In the genomic region with DNA sequence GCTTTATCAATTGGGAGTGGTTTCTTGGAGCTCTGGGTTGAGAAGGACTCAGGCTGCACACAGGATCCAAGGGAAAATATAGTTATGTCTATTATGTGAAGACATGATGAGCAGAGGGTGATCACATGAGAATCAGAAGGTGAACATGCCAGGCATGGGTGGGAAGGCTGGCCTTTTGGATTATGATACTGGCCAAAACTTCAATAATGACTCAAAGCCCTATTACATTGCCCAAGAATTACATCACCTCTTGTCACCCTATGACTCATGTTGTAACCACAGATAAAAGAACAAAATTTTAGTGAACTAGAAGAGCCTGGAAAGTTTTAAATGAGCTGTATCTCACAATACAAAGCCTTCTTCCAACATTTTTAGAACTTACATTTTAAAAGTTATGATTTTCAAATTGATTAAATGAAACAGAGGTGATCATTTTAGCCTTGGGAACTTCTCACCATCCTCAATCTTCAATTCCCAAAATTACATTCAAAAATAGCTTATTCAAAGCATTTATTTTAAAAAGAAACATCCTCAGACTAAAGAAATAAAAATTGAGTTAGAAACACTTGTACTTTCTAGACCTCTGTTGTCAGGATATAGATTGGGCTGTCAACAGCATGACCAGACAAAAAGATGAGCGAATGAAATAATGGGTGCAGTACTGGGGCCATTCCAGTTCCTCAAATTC, we compare ENCODE assay signal across 8 cellular contexts.
A peak's percentile ranks its signal among the peaks of the same experiment; 100 is the strongest.
DNase-seq lines count a peak whose midpoint lies in the region; ATAC-seq and TF ChIP-seq lines count a peak whose summit lies in the region.

No MANE protein-coding gene starts in this region.

- no peaks in the 10 kb centered on the region for H3K27me3 ChIP-seq in adipocyte (replicated peaks; ENCODE audit: control insufficient read depth, insufficient read depth, low read length)
- no peaks in the 10 kb centered on the region for H3K27me3 ChIP-seq in osteoblast (ENCODE audit: insufficient read depth, low read length)
- no peaks in the 10 kb centered on the region for H3K27me3 ChIP-seq in MM.1S (replicated peaks; ENCODE audit: insufficient read depth, low read length)

- H3K9ac ChIP-seq in adipocyte (ENCODE audit: low read length) (no peak overlapping the region), MM.1S (ENCODE audit: low read length) (no peak overlapping the region)

- H3K27ac ChIP-seq in osteoblast (ENCODE audit: low read depth, low read length) (peak overlapping the region; percentile 46), MM.1S (ENCODE audit: low read length) (no peak overlapping the region)

- DNase-seq in adipocyte (ENCODE audit: low read depth) (peak; percentile 93), osteoblast (ENCODE audit: insufficient read length, low spot score, missing footprints) (peak; percentile 60), NCI-H2029 treated with DMSO at 0.1 percent for 48 hours (lab: John Stamatoyannopoulos, UW) (no peak), HuH-7.5 (ENCODE audit: low spot score) (no peak), MM.1S (no peak)
- no peak for DNase-seq in activated CD4-positive, alpha-beta T cell treated with anti-CD3 and anti-CD28 coated beads, Interleukin-2, amount 50 U/mL, for 48 hours

- H3K36me3 ChIP-seq in adipocyte (ENCODE audit: control insufficient read depth, insufficient read depth, low read length, severe bottlenecking) (no peaks in the 10 kb centered on the region), osteoblast (ENCODE audit: insufficient read depth, low read length) (no peaks in the 10 kb centered on the region), MM.1S (replicated peaks; ENCODE audit: insufficient read depth, low read length) (no peaks in the 10 kb centered on the region)

- H3K4me3 ChIP-seq in adipocyte (ENCODE audit: low read length) = no peak overlapping the region
- H3K4me3 ChIP-seq in osteoblast (ENCODE audit: insufficient read depth, low read length) = no peak overlapping the region
- no peak overlapping the region for H3K4me3 ChIP-seq in MM.1S (ENCODE audit: low read length)

- peak overlapping the region; percentile 19 for H2AFZ ChIP-seq in osteoblast (ENCODE audit: low read length)
- no peak overlapping the region for H2AFZ ChIP-seq in MM.1S (ENCODE audit: low read length)

- TF ChIP-seq CTCF in osteoblast (IDR thresholded peaks at IDR 0.05; ENCODE audit: extremely low read depth, low read depth, low read length) = no peak
- no peak for TF ChIP-seq CTCF in MM.1S (IDR thresholded peaks at IDR 0.05; ENCODE audit: low read length)

- H3K9me2 ChIP-seq in MM.1S (replicated peaks; ENCODE audit: insufficient read depth, low read length) = no peaks in the 10 kb centered on the region

- ATAC-seq in GM18870 (IDR thresholded peaks at IDR 0.05; ENCODE audit: unreplicated experiment) (peak; percentile 96), HG03039 (IDR thresholded peaks at IDR 0.05; ENCODE audit: unreplicated experiment) (peak; percentile 92)

- H4K20me1 ChIP-seq in osteoblast (ENCODE audit: insufficient read depth, low read length) (no peaks in the 10 kb centered on the region), MM.1S (ENCODE audit: insufficient read depth, low read length) (no peaks in the 10 kb centered on the region)

- no peaks in the 10 kb centered on the region for H3F3A ChIP-seq in MM.1S (ENCODE audit: insufficient read depth, low read length)

- H3K9me3 ChIP-seq in adipocyte (ENCODE audit: control insufficient read depth, low read length) (no peaks in the 10 kb centered on the region), osteoblast (ENCODE audit: low read depth, low read length) (no peaks in the 10 kb centered on the region), MM.1S (replicated peaks; ENCODE audit: insufficient read depth, low read length) (no peaks in the 10 kb centered on the region)

- H3K79me2 ChIP-seq in osteoblast (ENCODE audit: insufficient read depth, low read length) (no peaks in the 10 kb centered on the region), MM.1S (ENCODE audit: low read length) (no peaks in the 10 kb centered on the region)

- peaks cover 32% of the 10 kb centered on the region for H3K4me1 ChIP-seq in adipocyte (ENCODE audit: control insufficient read depth, insufficient read depth, low read length)
- H3K4me1 ChIP-seq in osteoblast (ENCODE audit: insufficient read depth, low read length) = peaks cover 20% of the 10 kb centered on the region
- H3K4me1 ChIP-seq in MM.1S (ENCODE audit: low read length) = no peaks in the 10 kb centered on the region

- H3K4me2 ChIP-seq in osteoblast (ENCODE audit: insufficient read depth, low read length) (peak overlapping the region; percentile 28), MM.1S (ENCODE audit: low read depth, low read length) (no peak overlapping the region)

Comparison
In these comparisons a context has a peak if more than half of its experiments do, and no peak if none do; other contexts are left out.
1. DNase-seq: peak in adipocyte (single experiment) and osteoblast (single experiment); none in NCI-H2029 treated with DMSO at 0.1 percent for 48 hours (single experiment), activated CD4-positive, alpha-beta T cell treated with anti-CD3 and anti-CD28 coated beads, Interleukin-2, amount 50 U/mL, for 48 hours (0 of 2), HuH-7.5 (single experiment) and MM.1S (single experiment).